ENCODE assay signal across 34 cellular contexts in the genomic region with DNA sequence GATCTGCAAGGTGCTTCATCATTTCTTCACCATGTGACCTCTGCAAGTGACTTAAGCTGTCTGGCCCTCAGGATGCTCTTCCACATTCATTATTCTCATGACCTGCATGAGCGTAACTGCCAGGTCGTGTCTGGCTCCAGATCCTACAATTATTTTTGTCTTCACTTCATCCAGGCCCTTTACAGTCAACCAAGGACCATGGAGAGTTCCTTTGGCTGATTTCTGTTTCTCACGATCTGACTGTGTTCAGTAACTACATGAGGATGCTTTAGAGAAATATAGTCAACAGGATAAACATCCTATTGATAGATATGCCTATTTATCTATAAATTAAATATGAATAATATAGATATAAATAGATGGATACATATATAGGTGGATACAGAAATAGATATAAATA.
"Had no signal": no experiment of that assay in that cellular context is flagged by ENCODE, and none has a peak within 500 bp of the region (broad histone marks: within the 10 kb centered on the region; RNA-seq: fewer than 3 reads in every experiment).

No MANE protein-coding gene starts in this region.

- H3K36me3 Mint-ChIP-seq: activated CD4-positive, alpha-beta memory T cell treated with anti-CD3 and anti-CD28 coated beads for 36 hours; activated naive CD4-positive, alpha-beta T cell treated with anti-CD3 and anti-CD28 coated beads, Interleukin-2, amount 10 ng/mL, durations not matched to agents 7 days and 5 days; activated naive CD4-positive, alpha-beta T cell treated with anti-CD3 and anti-CD28 coated beads, Interleukin-2, amount 50 U/mL, for 24 hours; activated naive CD8-positive, alpha-beta T cell; activated naive CD8-positive, alpha-beta T cell treated with anti-CD3 and anti-CD28 coated beads, Interleukin-2, amount 10 ng/mL, durations not matched to agents 7 days and 5 days; brain had no signal

- H3K36me3 ChIP-seq: ascending aorta, cardiac muscle cell had no signal

- H3K4me3 Mint-ChIP-seq: activated B cell treated with CpG ODN at 0.5 μM for 24 hours; activated CD4-positive, alpha-beta memory T cell treated with anti-CD3 and anti-CD28 coated beads for 36 hours; activated CD4-positive, alpha-beta T cell treated with anti-CD3 and anti-CD28 coated beads, Interleukin-2, amount 10 ng/mL, durations not matched to agents 24 days and 14 days; activated CD8-positive, alpha-beta T cell treated with anti-CD3 and anti-CD28 coated beads for 36 hours; activated naive CD4-positive, alpha-beta T cell treated with anti-CD3 and anti-CD28 coated beads, Interleukin-2, amount 10 ng/mL, durations not matched to agents 7 days and 5 days; activated naive CD4-positive, alpha-beta T cell treated with anti-CD3 and anti-CD28 coated beads, Interleukin-2, amount 50 U/mL, for 24 hours; activated naive CD8-positive, alpha-beta T cell; activated naive CD8-positive, alpha-beta T cell treated with anti-CD3 and anti-CD28 coated beads, Interleukin-2, amount 10 ng/mL, durations not matched to agents 7 days and 5 days; activated naive CD8-positive, alpha-beta T cell treated with anti-CD3 and anti-CD28 coated beads, Interleukin-2, amount 50 U/mL, for 24 hours; activated T-cell treated with anti-CD3 and anti-CD28 coated beads, Interleukin-2, amount 50 U/mL, for 4 hours; brain; central memory CD8-positive, alpha-beta T cell; T-helper 1 cell treated with Interleukin-12 subunit alpha and Interleukin-12 subunit beta and Interleukin-4 antibody, amounts not matched to agents 30 μg/mL and 1 μg/mL, for 36 hours; T-helper 2 cell treated with Interferon-gamma antibody and Interleukin-4, amounts not matched to agents 5 μg/mL and 100 μg/mL, for 36 hours had no signal

- H3K9me3 Mint-ChIP-seq: activated B cell treated with CpG ODN at 0.5 μM for 24 hours; activated CD4-positive, alpha-beta memory T cell treated with anti-CD3 and anti-CD28 coated beads for 36 hours; activated CD4-positive, alpha-beta T cell treated with anti-CD3 and anti-CD28 coated beads, Interleukin-2, amount 10 ng/mL, durations not matched to agents 24 days and 14 days; activated CD8-positive, alpha-beta T cell treated with anti-CD3 and anti-CD28 coated beads for 36 hours; activated naive CD4-positive, alpha-beta T cell treated with anti-CD3 and anti-CD28 coated beads, Interleukin-2, amount 10 ng/mL, durations not matched to agents 7 days and 5 days; activated naive CD4-positive, alpha-beta T cell treated with anti-CD3 and anti-CD28 coated beads, Interleukin-2, amount 50 U/mL, for 24 hours; activated T-cell treated with anti-CD3 and anti-CD28 coated beads, Interleukin-2, amount 50 U/mL, for 4 hours; brain; T-helper 1 cell treated with Interleukin-12 subunit alpha and Interleukin-12 subunit beta and Interleukin-4 antibody, amounts not matched to agents 30 μg/mL and 1 μg/mL, for 36 hours had no signal

- H3K27me3 Mint-ChIP-seq: activated B cell treated with CpG ODN at 0.5 μM for 24 hours; activated CD4-positive, alpha-beta memory T cell treated with anti-CD3 and anti-CD28 coated beads for 36 hours; activated CD4-positive, alpha-beta T cell treated with anti-CD3 and anti-CD28 coated beads, Interleukin-2, amount 10 ng/mL, durations not matched to agents 24 days and 14 days; activated CD8-positive, alpha-beta T cell treated with anti-CD3 and anti-CD28 coated beads for 36 hours; activated naive CD4-positive, alpha-beta T cell treated with anti-CD3 and anti-CD28 coated beads, Interleukin-2, amount 10 ng/mL, durations not matched to agents 7 days and 5 days; activated naive CD4-positive, alpha-beta T cell treated with anti-CD3 and anti-CD28 coated beads, Interleukin-2, amount 50 U/mL, for 24 hours; activated naive CD8-positive, alpha-beta T cell; activated naive CD8-positive, alpha-beta T cell treated with anti-CD3 and anti-CD28 coated beads, Interleukin-2, amount 10 ng/mL, durations not matched to agents 7 days and 5 days; activated naive CD8-positive, alpha-beta T cell treated with anti-CD3 and anti-CD28 coated beads, Interleukin-2, amount 50 U/mL, for 24 hours; brain; central memory CD8-positive, alpha-beta T cell had no signal

- H3K4me1 ChIP-seq: ascending aorta had no signal

- H3K27me3 ChIP-seq: ascending aorta, cardiac muscle cell had no signal

- H3K27ac Mint-ChIP-seq: activated B cell treated with CpG ODN at 0.5 μM for 24 hours; activated CD4-positive, alpha-beta memory T cell treated with anti-CD3 and anti-CD28 coated beads for 36 hours; activated CD4-positive, alpha-beta T cell treated with anti-CD3 and anti-CD28 coated beads, Interleukin-2, amount 10 ng/mL, durations not matched to agents 24 days and 14 days; activated CD8-positive, alpha-beta T cell treated with anti-CD3 and anti-CD28 coated beads for 36 hours; activated naive CD4-positive, alpha-beta T cell treated with anti-CD3 and anti-CD28 coated beads, Interleukin-2, amount 10 ng/mL, durations not matched to agents 7 days and 5 days; activated naive CD4-positive, alpha-beta T cell treated with anti-CD3 and anti-CD28 coated beads, Interleukin-2, amount 50 U/mL, for 24 hours; activated naive CD8-positive, alpha-beta T cell; activated naive CD8-positive, alpha-beta T cell treated with anti-CD3 and anti-CD28 coated beads, Interleukin-2, amount 10 ng/mL, durations not matched to agents 7 days and 5 days; activated naive CD8-positive, alpha-beta T cell treated with anti-CD3 and anti-CD28 coated beads, Interleukin-2, amount 50 U/mL, for 24 hours; activated T-helper 2 cell treated with anti-CD3 and anti-CD28 coated beads, Interferon-gamma antibody, Interleukin-2, Interleukin-4, amounts not matched to agents 10 μg/mL and 5 μg/mL and 100 μg/mL, durations not matched to agents 14 hours and 24 hours and 36 hours; brain; T-helper 1 cell treated with Interleukin-12 subunit alpha and Interleukin-12 subunit beta and Interleukin-4 antibody, amounts not matched to agents 30 μg/mL and 1 μg/mL, for 36 hours; T-helper 2 cell treated with Interferon-gamma antibody and Interleukin-4, amounts not matched to agents 5 μg/mL and 100 μg/mL, for 36 hours had no signal

- H3K4me1 Mint-ChIP-seq: activated B cell treated with CpG ODN at 0.5 μM for 24 hours; activated CD4-positive, alpha-beta T cell treated with anti-CD3 and anti-CD28 coated beads, Interleukin-2, amount 10 ng/mL, durations not matched to agents 24 days and 14 days; activated naive CD4-positive, alpha-beta T cell treated with anti-CD3 and anti-CD28 coated beads, Interleukin-2, amount 10 ng/mL, durations not matched to agents 7 days and 5 days; activated naive CD4-positive, alpha-beta T cell treated with anti-CD3 and anti-CD28 coated beads, Interleukin-2, amount 50 U/mL, for 24 hours; activated naive CD8-positive, alpha-beta T cell treated with anti-CD3 and anti-CD28 coated beads, Interleukin-2, amount 10 ng/mL, durations not matched to agents 7 days and 5 days; activated naive CD8-positive, alpha-beta T cell treated with anti-CD3 and anti-CD28 coated beads, Interleukin-2, amount 50 U/mL, for 24 hours; brain; central memory CD8-positive, alpha-beta T cell had no signal

- H3K27ac ChIP-seq: ascending aorta, cardiac muscle cell, VCaP had no signal

- H3K9me3 ChIP-seq: ascending aorta had no signal

- ATAC-seq: activated CD8-positive, alpha-beta T cell treated with anti-CD3 and anti-CD28 coated beads for 36 hours; activated naive CD8-positive, alpha-beta T cell treated with anti-CD3 and anti-CD28 coated beads, Interleukin-2, amount 50 U/mL, for 24 hours; activated T-cell treated with anti-CD3 and anti-CD28 coated beads, Interleukin-2, amount 50 U/mL, for 4 hours had no signal

- H3K4me3 ChIP-seq: ascending aorta, cardiac muscle cell had no signal

- DNase-seq: activated B cell treated with CpG ODN at 0.5 μM for 24 hours; activated CD4-positive, alpha-beta memory T cell treated with anti-CD3 and anti-CD28 coated beads for 36 hours; activated CD4-positive, alpha-beta T cell treated with anti-CD3 and anti-CD28 coated beads for 4 hours; activated CD4-positive, alpha-beta T cell treated with anti-CD3 and anti-CD28 coated beads, Interleukin-2, amount 10 ng/mL, durations not matched to agents 24 days and 14 days; activated CD4-positive, alpha-beta T cell treated with anti-CD3 and anti-CD28 coated beads, Interleukin-2, amount 50 U/mL, for 1 hour; activated CD4-positive, alpha-beta T cell treated with anti-CD3 and anti-CD28 coated beads, Interleukin-2, amount 50 U/mL, for 4 hours; activated CD4-positive, CD25-positive, alpha-beta regulatory T cell treated with anti-CD3 and anti-CD28 coated beads, Interleukin-2, amount 50 U/mL, for 72 hours; activated CD8-positive, alpha-beta memory T cell treated with anti-CD3 and anti-CD28 coated beads, Interleukin-2, amount 50 U/mL, for 4 hours; activated CD8-positive, alpha-beta T cell treated with anti-CD3 and anti-CD28 coated beads for 36 hours; activated effector memory CD4-positive, alpha-beta T cell treated with Interleukin-2 at 50 U/mL for 16 hours; activated gamma-delta T cell; activated naive CD4-positive, alpha-beta T cell treated with anti-CD3 and anti-CD28 coated beads, Interleukin-2, amount 10 ng/mL, durations not matched to agents 7 days and 5 days; activated naive CD4-positive, alpha-beta T cell treated with Interleukin-2 at 50 U/mL for 16 hours; activated naive CD8-positive, alpha-beta T cell treated with anti-CD3 and anti-CD28 coated beads, Interleukin-2, amount 10 ng/mL, durations not matched to agents 7 days and 5 days; activated naive CD8-positive, alpha-beta T cell treated with anti-CD3 and anti-CD28 coated beads, Interleukin-2, amount 50 U/mL, for 24 hours; activated T-cell treated with anti-CD3 and anti-CD28 coated beads for 4 hours; activated T-cell treated with anti-CD3 and anti-CD28 coated beads, Interleukin-2, amount 50 U/mL, for 1 hour; activated T-cell treated with anti-CD3 and anti-CD28 coated beads, Interleukin-2, amount 50 U/mL, for 4 hours; amygdala; anterior cingulate cortex; cerebellar nuclear complex; T-helper 1 cell; T-helper 2 cell; T-helper 9 cell had no signal
